Comparison of ENCODE assay signal across 9 cellular contexts in genomic region chr6:19838442-19839236, GRCh38. TPM values are rescaled to one million over a fixed set of nuclear protein-coding genes. Genes with fewer than 3 reads are reported as not detected.
DNase-seq lines count a peak whose midpoint lies in the region; TF ChIP-seq lines count a peak whose summit lies in the region.
"Had no signal": no experiment of that assay in that cellular context is flagged by ENCODE, and none has a peak within 500 bp of the region (broad histone marks: within the 10 kb centered on the region; RNA-seq: fewer than 3 reads in every experiment).

No MANE protein-coding gene starts in this region.

- no peaks in the 10 kb centered on the region for H4K20me1 ChIP-seq in hepatocyte (ENCODE audit: insufficient read depth, poor library complexity, severe bottlenecking)

- peak overlapping the region; percentile 29 for H2AFZ ChIP-seq in hepatocyte

- peak overlapping the region; percentile 80 for H3K4me2 ChIP-seq in hepatocyte
- H3K4me2 ChIP-seq in skeletal muscle satellite cell (ENCODE audit: low read length), result peak overlapping the region; percentile 98

- no peaks in the 10 kb centered on the region for H3K9me3 ChIP-seq in WERI-Rb-1 (ENCODE audit: severe bottlenecking)
- H3K9me3 ChIP-seq in hepatocyte (ENCODE audit: low read depth), result no peaks in the 10 kb centered on the region
- H3K9me3 ChIP-seq in skeletal muscle satellite cell (replicated peaks; ENCODE audit: low read length), result no peaks in the 10 kb centered on the region

- peaks cover 45% of the 10 kb centered on the region for H3K79me2 ChIP-seq in hepatocyte

- H3K27me3 Mint-ChIP-seq in Calu3 (ENCODE audit: unreplicated experiment), result no peaks in the 10 kb centered on the region
- H3K27me3 Mint-ChIP-seq in activated CD4-positive, alpha-beta memory T cell treated with anti-CD3 and anti-CD28 coated beads for 36 hours, result peaks cover 43% of the 10 kb centered on the region

- no peak for TF ChIP-seq CTCF in Calu3 (IDR thresholded peaks at IDR 0.05; ENCODE audit: unreplicated experiment)
- TF ChIP-seq CTCF in WERI-Rb-1 (IDR thresholded peaks at IDR 0.05; ENCODE audit: low read depth, low read length), result 0 out of 2 replicates have a peak, but pooled peaks have one; percentile 2
- no peak for TF ChIP-seq CTCF in hepatocyte (IDR thresholded peaks at IDR 0.05; ENCODE audit: poor library complexity)

- WGBS in hepatocyte (ENCODE audit: low lambda C conversion rate, missing lambda C conversion rate), result under 1% methylated on average over 55 of the region's 63 CpGs

- H3K36me3 Mint-ChIP-seq in Calu3 (ENCODE audit: insufficient read depth, unreplicated experiment), result peaks cover 29% of the 10 kb centered on the region
- peaks cover 4% of the 10 kb centered on the region for H3K36me3 Mint-ChIP-seq in activated CD4-positive, alpha-beta memory T cell treated with anti-CD3 and anti-CD28 coated beads for 36 hours

- H3K9me3 Mint-ChIP-seq in Calu3 (ENCODE audit: low read depth, unreplicated experiment), result no peaks in the 10 kb centered on the region
- H3K9me3 Mint-ChIP-seq in activated CD4-positive, alpha-beta memory T cell treated with anti-CD3 and anti-CD28 coated beads for 36 hours, result no peaks in the 10 kb centered on the region

- peak; percentile 69 for DNase-seq in Calu3
- peak; percentile 30 for DNase-seq in HuH-7 (ENCODE audit: low spot score)
- DNase-seq in WERI-Rb-1, result peak; percentile 66
- DNase-seq in hepatocyte (ENCODE audit: low spot score), result peak; percentile 75
- DNase-seq in activated CD4-positive, alpha-beta memory T cell treated with anti-CD3 and anti-CD28 coated beads for 36 hours, result no peak
- DNase-seq in KG1 (lab: John Stamatoyannopoulos, UW), result no peak
- no peak for DNase-seq in A172 (ENCODE audit: low spot score)

- H3K36me3 ChIP-seq in WERI-Rb-1, result no peaks in the 10 kb centered on the region
- no peaks in the 10 kb centered on the region for H3K36me3 ChIP-seq in hepatocyte (replicated peaks; ENCODE audit: insufficient read depth, low read depth)
- no peaks in the 10 kb centered on the region for H3K36me3 ChIP-seq in skeletal muscle satellite cell (ENCODE audit: insufficient read depth, low read length)

- H3K27ac Mint-ChIP-seq in Calu3 (ENCODE audit: unreplicated experiment), result peak overlapping the region; percentile 7
- no peak overlapping the region for H3K27ac Mint-ChIP-seq in activated CD4-positive, alpha-beta memory T cell treated with anti-CD3 and anti-CD28 coated beads for 36 hours

- POLR2A ChIA-PET in activated CD4-positive, alpha-beta memory T cell treated with anti-CD3 and anti-CD28 coated beads for 36 hours (lab: Charles Lee), result no interaction called here

- H3K27me3 ChIP-seq in WERI-Rb-1 (ENCODE audit: insufficient read depth, low read depth, severe bottlenecking) (no peaks in the 10 kb centered on the region), hepatocyte (no peaks in the 10 kb centered on the region), skeletal muscle satellite cell (ENCODE audit: control insufficient read depth, insufficient read depth, low read length) (no peaks in the 10 kb centered on the region)

- BruUV-seq in Calu3 (replicated peaks; lab: Mats Ljungman, UMichigan), result no TSS peak

- peak overlapping the region; percentile 9 for H3K27ac ChIP-seq in WERI-Rb-1
- H3K27ac ChIP-seq in hepatocyte, result peak overlapping the region; percentile 92
- H3K27ac ChIP-seq: epithelial cell of prostate had no signal

- H3K9me2 ChIP-seq in hepatocyte (replicated peaks; ENCODE audit: insufficient read depth), result no peaks in the 10 kb centered on the region

- H3K4me3 ChIP-seq in WERI-Rb-1 (ENCODE audit: low read depth, low read length), result peak overlapping the region; percentile 71
- H3K4me3 ChIP-seq in hepatocyte, result peak overlapping the region; percentile 86
- H3K4me3 ChIP-seq in skeletal muscle satellite cell (ENCODE audit: low read length), result peak overlapping the region; percentile 87

- H3K4me3 Mint-ChIP-seq in Calu3 (ENCODE audit: low read depth, unreplicated experiment), result peak overlapping the region; percentile 74
- no peak overlapping the region for H3K4me3 Mint-ChIP-seq in activated CD4-positive, alpha-beta memory T cell treated with anti-CD3 and anti-CD28 coated beads for 36 hours

- peaks cover 24% of the 10 kb centered on the region for H3K4me1 Mint-ChIP-seq in Calu3 (ENCODE audit: low read depth, unreplicated experiment)
- H3K4me1 Mint-ChIP-seq in activated CD4-positive, alpha-beta memory T cell treated with anti-CD3 and anti-CD28 coated beads for 36 hours (ENCODE audit: low read depth), result peaks cover 5% of the 10 kb centered on the region

- intact Hi-C loops in Calu3 (cut with micrococcal nuclease; ENCODE audit: unreplicated experiment), result loop anchor here (10.0 kb wide), 1 partner anchor 704 kb away; no protein-coding TSS in a partner anchor
- intact Hi-C loops in activated CD4-positive, alpha-beta memory T cell treated with anti-CD3 and anti-CD28 coated beads for 36 hours (cut with micrococcal nuclease), result no loop called here

- peaks cover 12% of the 10 kb centered on the region for H3K4me1 ChIP-seq in hepatocyte (ENCODE audit: insufficient read depth)
- no peaks in the 10 kb centered on the region for H3K4me1 ChIP-seq in skeletal muscle satellite cell (ENCODE audit: control insufficient read depth, insufficient read depth, low read length)

- H3K9ac ChIP-seq in skeletal muscle satellite cell (ENCODE audit: low read depth, low read length), result peak overlapping the region; percentile 83

- CTCF ChIA-PET in Calu3 (lab: Charles Lee), result no interaction called here
- CTCF ChIA-PET in activated CD4-positive, alpha-beta memory T cell treated with anti-CD3 and anti-CD28 coated beads for 36 hours (lab: Charles Lee), result interaction anchor here (0.7 kb wide), 1 partner anchor 290 kb away, joined by 3 read pairs; no protein-coding TSS in a partner anchor

RNA-seq across cellular contexts. Expression of gene ID4, which starts 1.5 kb away (rescaled TPM):
- total RNA-seq in Calu3 (2022), result 1.7 and 1.8 TPM in 2 replicates
- total RNA-seq in hepatocyte, result 44.3 and 54.6 TPM in 2 replicates
- polyA plus RNA-seq in hepatocyte, result 89.2 and 137 TPM in 2 replicates
- total RNA-seq in skeletal muscle satellite cell (2012; rRNA removed), result 1.0 and 2.2 TPM in 2 replicates
- total RNA-seq in activated CD4-positive, alpha-beta memory T cell treated with anti-CD3 and anti-CD28 coated beads for 36 hours, result not detected
- 0.22 and 3.8 TPM in 2 replicates for total RNA-seq in A172 (2014; rRNA removed; shearing (Covaris generic))

Comparison
In these comparisons a context has a peak if more than half of its experiments do, and no peak if none do; other contexts are left out.
1. DNase-seq: peak in Calu3 (single experiment), HuH-7 (single experiment), WERI-Rb-1 (single experiment) and hepatocyte (single experiment); none in activated CD4-positive, alpha-beta memory T cell treated with anti-CD3 and anti-CD28 coated beads for 36 hours (single experiment), KG1 (single experiment) and A172 (single experiment).
2. Peak in every context shown above with its lines, with median percentiles within 50 percentile points of each other: H3K4me3 ChIP-seq.